In genomic region chr21:45532826-45533730, GRCh38 we compare ENCODE assay signal across 11 cellular contexts. TPM values are rescaled to one million over a fixed set of nuclear protein-coding genes. Genes with fewer than 3 reads are reported as not detected.
DNase-seq lines count a peak whose midpoint lies in the region; ATAC-seq and TF ChIP-seq lines count a peak whose summit lies in the region.
"Had no signal": no experiment of that assay in that cellular context is flagged by ENCODE, and none has a peak within 500 bp of the region (broad histone marks: within the 10 kb centered on the region; RNA-seq: fewer than 3 reads in every experiment).

No MANE protein-coding gene starts in this region.

- peaks cover 32% of the 10 kb centered on the region for H3K79me2 ChIP-seq in Loucy (ENCODE audit: insufficient read depth, low read length)

- no peak overlapping the region for H2AFZ ChIP-seq in Loucy (ENCODE audit: low read length)

- POLR2A ChIA-PET in T-cell (lab: Charles Lee) = no interaction called here

- DNase-seq in T-cell (no peak), glutamatergic neuron (peak; percentile 6), psoas muscle (peak; percentile 7 to 42), NCI-H82 (lab: John Stamatoyannopoulos, UW) (no peak)
- no peak for DNase-seq in stimulated activated CD4-positive, alpha-beta T cell treated with anti-CD3 and anti-CD28 coated beads, Interleukin-4, amount 100 ng/mL, for 4 hours
- DNase-seq: activated gamma-delta T cell, MG63 had no signal

- H3K4me3 ChIP-seq in Loucy (ENCODE audit: low read length, poor library complexity, severe bottlenecking) (peak overlapping the region; percentile 8), psoas muscle (no peak overlapping the region)
- H3K4me3 ChIP-seq: MG63, tibial artery had no signal

- H3K4me3 Mint-ChIP-seq in T-cell (peak overlapping the region in 1 of 3 donors; percentile 77), glutamatergic neuron (ENCODE audit: unreplicated experiment) (no peak overlapping the region)

- no peaks in the 10 kb centered on the region for H3K9me3 Mint-ChIP-seq in T-cell
- H3K9me3 Mint-ChIP-seq in glutamatergic neuron (ENCODE audit: unreplicated experiment) = peaks cover 5% of the 10 kb centered on the region

- peaks cover 5% of the 10 kb centered on the region for H3K36me3 Mint-ChIP-seq in T-cell
- no peaks in the 10 kb centered on the region for H3K36me3 Mint-ChIP-seq in glutamatergic neuron (ENCODE audit: unreplicated experiment)

- H3K9me3 ChIP-seq in Loucy (ENCODE audit: insufficient read depth, low read depth, low read length) = no peaks in the 10 kb centered on the region
- no peaks in the 10 kb centered on the region for H3K9me3 ChIP-seq in psoas muscle
- H3K9me3 ChIP-seq: MG63, tibial artery had no signal

- no peaks in the 10 kb centered on the region for H4K20me1 ChIP-seq in Loucy (ENCODE audit: insufficient read depth, low read length, poor library complexity, severe bottlenecking)

- H3K27me3 Mint-ChIP-seq in T-cell (no peaks in the 10 kb centered on the region), glutamatergic neuron (ENCODE audit: unreplicated experiment) (peaks cover 4% of the 10 kb centered on the region)

- H3K9ac ChIP-seq in Loucy (ENCODE audit: low read depth, low read length, poor library complexity, severe bottlenecking) = no peak overlapping the region

- TF ChIP-seq CTCF in Loucy (conservative IDR thresholded peaks at IDR 0.05; ENCODE audit: low read length) (no peak), glutamatergic neuron (IDR thresholded peaks at IDR 0.05; ENCODE audit: partially characterized antibody, unreplicated experiment) (no peak), psoas muscle (IDR thresholded peaks at IDR 0.05) (no peak)

- H3K4me1 Mint-ChIP-seq in T-cell = peaks cover 13 to 28% (median 13%) of the 10 kb centered on the region in 3 donors
- peaks cover 6% of the 10 kb centered on the region for H3K4me1 Mint-ChIP-seq in glutamatergic neuron (ENCODE audit: low read depth, unreplicated experiment)

- no peaks in the 10 kb centered on the region for H3K27me3 ChIP-seq in Loucy (ENCODE audit: insufficient read depth, low read length, poor library complexity, severe bottlenecking)
- H3K27me3 ChIP-seq in psoas muscle (ENCODE audit: insufficient read depth in 3 of 3, low read length in 2 of 3) = no peaks in the 10 kb centered on the region
- H3K27me3 ChIP-seq: MG63 had no signal

- no peaks in the 10 kb centered on the region for H3F3A ChIP-seq in Loucy (ENCODE audit: low read depth)

- 70 to 74% (median 71%) methylated on average over 11 to 12 of the region's 12 CpGs for WGBS in psoas muscle, 3 donors

- H3K4me2 ChIP-seq in Loucy (ENCODE audit: low read depth, low read length, poor library complexity, severe bottlenecking) = peak overlapping the region; percentile 58

- CTCF ChIA-PET in T-cell (lab: Charles Lee) = no interaction called here

- no peak overlapping the region for H3K27ac ChIP-seq in psoas muscle
- H3K27ac ChIP-seq: tibial artery had no signal

- ATAC-seq in T-cell (replicated peaks in 1 of 4) (peak in 2 of 4 experiments; percentile 32 to 47), psoas muscle (no peak), HG03097 (IDR thresholded peaks at IDR 0.05; ENCODE audit: low FRiP score, unreplicated experiment) (no peak), GM18861 (IDR thresholded peaks at IDR 0.05; ENCODE audit: unreplicated experiment) (no peak)

- H3K4me1 ChIP-seq in Loucy (ENCODE audit: insufficient read depth, low read length, poor library complexity, severe bottlenecking) (peaks cover 10% of the 10 kb centered on the region), psoas muscle (peaks cover 9% of the 10 kb centered on the region)
- H3K4me1 ChIP-seq: tibial artery had no signal

- intact Hi-C loops in psoas muscle (cut with DNase I) = no loop called here

- no peaks in the 10 kb centered on the region for H3K9me2 ChIP-seq in Loucy (replicated peaks; ENCODE audit: low read depth, low read length)

- H3K36me3 ChIP-seq in Loucy (ENCODE audit: insufficient read depth, low read length) = peaks cover 31% of the 10 kb centered on the region; the same call in 1 of the 2 replicates
- no peaks in the 10 kb centered on the region for H3K36me3 ChIP-seq in psoas muscle (ENCODE audit: insufficient read depth in 1 of 2, low read depth in 1 of 2)

- H3K27ac Mint-ChIP-seq in T-cell = peak overlapping the region; percentile 89 to 92
- peak overlapping the region; percentile 29 for H3K27ac Mint-ChIP-seq in glutamatergic neuron (ENCODE audit: unreplicated experiment)

RNA-seq across cellular contexts. Expression of gene SLC19A1, which starts 9.2 kb away (rescaled TPM):
- total RNA-seq in T-cell = 10 to 100 TPM; 10.4 to 19.2 (median 16.4) TPM
- 53.3 TPM for total RNA-seq in glutamatergic neuron (ENCODE audit: unreplicated experiment)
- 1 to 10 TPM; 1.4 to 2.8 (median 1.9) TPM for total RNA-seq in psoas muscle
- 1 to 10 TPM; 2.3 to 3.8 (median 3.1) TPM for polyA plus RNA-seq in psoas muscle

Comparison
In these comparisons a context has a peak if more than half of its experiments do, and no peak if none do; other contexts are left out.
1. DNase-seq: peak in glutamatergic neuron (single experiment) and psoas muscle (2 of 2); none in T-cell (0 of 34), stimulated activated CD4-positive, alpha-beta T cell treated with anti-CD3 and anti-CD28 coated beads, Interleukin-4, amount 100 ng/mL, for 4 hours (0 of 2) and NCI-H82 (single experiment).